Comparison of ENCODE assay signal across 8 cellular contexts in the genomic region with DNA sequence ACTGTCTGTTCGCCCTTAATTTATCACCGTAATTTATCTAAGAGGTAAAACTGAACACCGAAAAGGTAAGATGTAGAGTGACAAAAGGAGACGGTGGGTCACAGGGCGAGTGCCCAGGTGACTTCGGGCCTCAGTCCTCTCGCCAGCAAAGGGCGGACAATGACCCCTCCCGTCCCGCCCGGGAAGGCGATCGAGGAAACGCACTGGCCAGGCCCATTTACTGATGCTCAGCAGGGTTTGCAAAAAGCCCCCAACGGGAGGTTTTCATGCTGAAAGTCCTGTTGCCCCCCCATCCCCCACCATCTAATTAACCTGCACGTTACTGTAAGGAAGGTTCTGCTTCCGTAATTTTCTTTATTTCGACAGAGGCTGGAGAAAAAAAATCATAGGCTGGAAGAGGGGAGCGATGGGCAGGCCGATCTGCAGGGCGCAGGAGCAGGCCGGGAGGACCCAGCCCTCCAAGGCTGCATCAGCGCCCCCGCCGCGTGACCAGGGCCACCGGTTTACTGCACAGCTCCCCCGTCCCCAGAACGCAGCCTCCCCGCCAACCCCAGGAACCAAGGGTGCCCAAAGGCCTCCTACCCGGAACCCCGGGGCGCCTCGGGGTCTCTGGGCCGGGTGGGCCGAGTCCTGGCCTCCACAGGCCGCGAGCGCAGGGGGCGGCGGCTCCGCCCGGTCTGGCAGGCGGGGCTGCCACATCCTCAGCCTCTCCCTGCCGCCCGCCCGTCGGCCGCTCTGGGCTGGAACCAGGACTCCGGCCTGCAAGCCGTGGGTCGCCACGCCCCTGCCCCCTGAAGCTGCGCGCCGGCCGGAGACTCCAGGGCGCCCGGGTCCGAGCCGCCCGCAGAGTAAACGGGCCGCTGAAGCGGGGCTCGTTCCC. TPM values are rescaled to one million over a fixed set of nuclear protein-coding genes. Genes with fewer than 3 reads are reported as not detected.
A peak's percentile ranks its signal among the peaks of the same experiment; 100 is the strongest.
DNase-seq lines count a peak whose midpoint lies in the region; ATAC-seq, FAIRE-seq and TF ChIP-seq lines count a peak whose summit lies in the region.

No MANE protein-coding gene starts in this region.

- ATAC-seq in GM23338, result peak; percentile 60
- ATAC-seq in central memory CD8-positive, alpha-beta T cell (replicated peaks; ENCODE audit: extremely low read depth, poor library complexity, severe bottlenecking), result peak; percentile 38

- no peaks in the 10 kb centered on the region for H3K9me1 ChIP-seq in keratinocyte (ENCODE audit: control insufficient read depth, extremely low read depth, insufficient read depth, low read length)

- H4K20me1 ChIP-seq in GM23338 (replicated peaks; ENCODE audit: insufficient read depth) (peaks cover 21% of the 10 kb centered on the region), keratinocyte (ENCODE audit: control insufficient read depth, extremely low read depth, insufficient read depth, low read length) (peaks cover 10% of the 10 kb centered on the region)

- H3K27me3 Mint-ChIP-seq in GM23338 (ENCODE audit: insufficient read depth, low read depth, poor library complexity), result peaks cover 22% of the 10 kb centered on the region
- peaks cover 10% of the 10 kb centered on the region for H3K27me3 Mint-ChIP-seq in central memory CD8-positive, alpha-beta T cell

- peaks cover 8% of the 10 kb centered on the region; the same call in 1 of the 2 replicates for H3F3A ChIP-seq in GM23338 (replicated peaks; ENCODE audit: low read depth)

- no peak for FAIRE-seq in keratinocyte (lab: Jason Lieb, UNC)

- peaks cover 46% of the 10 kb centered on the region for H3K79me2 ChIP-seq in GM23338 (replicated peaks; ENCODE audit: insufficient read depth)
- peaks cover 54% of the 10 kb centered on the region for H3K79me2 ChIP-seq in keratinocyte (ENCODE audit: control insufficient read depth, insufficient read depth, low read length)

- TF ChIP-seq CTCF in GM23338 (conservative IDR thresholded peaks at IDR 0.05; ENCODE audit: low read depth in 2 of 2) (0 out of 4 replicates have a peak, but pooled peaks of 1 of the 2 experiments have one; percentile 3), keratinocyte (optimal IDR thresholded peaks at IDR 0.05 in 1 of 3, IDR thresholded peaks at IDR 0.05 in 1 of 3, conservative IDR thresholded peaks at IDR 0.05 in 1 of 3; ENCODE audit: extremely low read depth in 1 of 3, insufficient read depth in 2 of 3, low read length in 3 of 3) (peak in 1 of 3 experiments; percentile 36)

- H3K27me3 ChIP-seq in GM23338 (ENCODE audit: insufficient read depth) (0 out of 2 replicates have a peak, but pooled peaks cover 4% of the 10 kb centered on the region), keratinocyte (ENCODE audit: control insufficient read depth, extremely low read depth, insufficient read depth, low read length) (no peaks in the 10 kb centered on the region)

- no peaks in the 10 kb centered on the region for H3K9me3 Mint-ChIP-seq in GM23338
- H3K9me3 Mint-ChIP-seq in central memory CD8-positive, alpha-beta T cell, result no peaks in the 10 kb centered on the region

- peak overlapping the region; percentile 88 for H3K4me3 Mint-ChIP-seq in GM23338
- peak overlapping the region; percentile 80 for H3K4me3 Mint-ChIP-seq in central memory CD8-positive, alpha-beta T cell

- dilution Hi-C loops in keratinocyte (cut with MboI; ENCODE audit: extremely low pct_ligation_motif_present, low sequenced_read_pairs), result no loop called here

- H3K4me3 ChIP-seq in GM23338 (peak overlapping the region; percentile 78), keratinocyte (ENCODE audit: control insufficient read depth in 2 of 3, extremely low read depth in 1 of 3, insufficient read depth in 2 of 3, low read depth in 1 of 3, low read length in 3 of 3) (peak overlapping the region; percentile 76 to 85 (median 78))

- H3K4me1 ChIP-seq in GM23338 (ENCODE audit: insufficient read depth) (peaks cover 41% of the 10 kb centered on the region), keratinocyte (ENCODE audit: control insufficient read depth, extremely low read depth, insufficient read depth, low read length) (peaks cover 31% of the 10 kb centered on the region)

- H3K9me3 ChIP-seq in keratinocyte (ENCODE audit: control insufficient read depth, low read depth, low read length), result no peaks in the 10 kb centered on the region

- H3K9me2 ChIP-seq in GM23338 (ENCODE audit: insufficient read depth), result no peaks in the 10 kb centered on the region

- no peak overlapping the region for H3K27ac ChIP-seq in GM23338 (ENCODE audit: low read depth)
- H3K27ac ChIP-seq in keratinocyte (ENCODE audit: control insufficient read depth, insufficient read depth, low read length), result peak overlapping the region; percentile 76

- H2AFZ ChIP-seq in GM23338 (0 out of 2 replicates have a peak overlapping the region, but pooled peaks have one; percentile 29), keratinocyte (ENCODE audit: control insufficient read depth, low read length) (no peak overlapping the region)

- DNase-seq in EH (ENCODE audit: low read depth) (peak; percentile 74), GM23338 (ENCODE audit: low spot score) (peak; percentile 65), LHCN-M2 (ENCODE audit: low read depth) (peak; percentile 58), keratinocyte (ENCODE audit: low read depth, low spot score) (no peak), smooth muscle cell of the brain vasculature (ENCODE audit: low read depth, low spot score) (peak; percentile 9), GM19240 (ENCODE audit: insufficient read length, low spot score) (no peak)
- peak in 3 of 4 experiments; percentile 11 to 41 (median 16) for DNase-seq in activated CD4-positive, CD25-positive, alpha-beta regulatory T cell (lab: John Stamatoyannopoulos, UW)
- DNase-seq in central memory CD8-positive, alpha-beta T cell (ENCODE audit: low spot score in 2 of 2), result peak; percentile 16 to 18

- H3K27ac Mint-ChIP-seq in GM23338, result no peak overlapping the region
- peak overlapping the region; percentile 57 for H3K27ac Mint-ChIP-seq in central memory CD8-positive, alpha-beta T cell (ENCODE audit: low read depth)

- H3K4me2 ChIP-seq in GM23338 (peak overlapping the region; percentile 72), keratinocyte (ENCODE audit: control insufficient read depth, extremely low read depth, insufficient read depth, low read depth, low read length) (peak overlapping the region; percentile 84)

- H3K9ac ChIP-seq in keratinocyte (ENCODE audit: control insufficient read depth, extremely low read depth, insufficient read depth, low read length), result peak overlapping the region; percentile 81

- no peaks in the 10 kb centered on the region for H3K36me3 Mint-ChIP-seq in GM23338 (ENCODE audit: low read depth)
- peaks cover 13% of the 10 kb centered on the region for H3K36me3 Mint-ChIP-seq in central memory CD8-positive, alpha-beta T cell (ENCODE audit: insufficient read depth)

- H3K36me3 ChIP-seq in GM23338 (ENCODE audit: insufficient read depth) (no peaks in the 10 kb centered on the region; the same call in 1 of the 2 replicates), keratinocyte (ENCODE audit: control insufficient read depth in 2 of 2, extremely low read depth in 1 of 2, insufficient read depth in 2 of 2, low read length in 2 of 2) (peaks cover 0 to 2% of the 10 kb centered on the region in 2 experiments)

- H3K4me1 Mint-ChIP-seq in GM23338, result peaks cover 37% of the 10 kb centered on the region
- peaks cover 5% of the 10 kb centered on the region for H3K4me1 Mint-ChIP-seq in central memory CD8-positive, alpha-beta T cell

RNA-seq across cellular contexts. Expression of gene OAT, which starts 0.6 kb away (rescaled TPM):
- 139 and 158 TPM in 2 replicates for total RNA-seq in GM23338 (2014; rRNA removed; shearing (Covaris generic))
- polyA plus RNA-seq in GM23338 (2016; fragmentation: Nextera tagmentation; extraction: Ambion mirVana), result 131 and 136 TPM in 2 replicates
- total RNA-seq in LHCN-M2 (2014; rRNA removed), result 150 and 157 TPM in 2 replicates
- 74.8 TPM for polyA plus RNA-seq in LHCN-M2 (2012)
- polyA plus RNA-seq in keratinocyte, result 310 to 528 TPM (median 427 TPM) in 3 replicates
- polyA plus RNA-seq in keratinocyte (2011; ENCODE audit: low read depth), result 38.5 TPM
- polyA plus RNA-seq in keratinocyte (2011; cell fraction: cytosol; rRNA removed), result 212 and 359 TPM in 2 replicates
- 329 and 426 TPM in 2 replicates for polyA plus RNA-seq in keratinocyte (2011; cell fraction: nucleus; rRNA removed)
- polyA plus RNA-seq in keratinocyte (2012; ENCODE audit: low replicate concordance), result 96.8 and 332 TPM in 2 replicates
- polyA minus RNA-seq in keratinocyte, result 145 to 269 TPM (median 183 TPM) in 3 replicates
- polyA minus RNA-seq in keratinocyte (2011; cell fraction: cytosol; rRNA and poly(A)+ RNA removed), result 150 TPM
- 149 and 237 TPM in 2 replicates for polyA minus RNA-seq in keratinocyte (2011; cell fraction: nucleus; rRNA and poly(A)+ RNA removed)

RNA-seq across cellular contexts. Expression of gene NKX1-2, which starts 31.7 kb away (rescaled TPM):
- 37.0 and 39.4 TPM in 2 replicates for total RNA-seq in GM23338 (2014; rRNA removed; shearing (Covaris generic))
- 9.4 and 9.8 TPM in 2 replicates for polyA plus RNA-seq in GM23338 (2016; fragmentation: Nextera tagmentation; extraction: Ambion mirVana)
- total RNA-seq in LHCN-M2 (2014; rRNA removed), result not detected in 2 replicates
- not detected for polyA plus RNA-seq in LHCN-M2 (2012)
- 0.89 to 3.6 TPM (median 1.9 TPM) in 3 replicates for polyA plus RNA-seq in keratinocyte
- 3.4 TPM for polyA plus RNA-seq in keratinocyte (2011; ENCODE audit: low read depth)
- 1.4 and 3.2 TPM in 2 replicates for polyA plus RNA-seq in keratinocyte (2011; cell fraction: cytosol; rRNA removed)
- 1.3 and 1.7 TPM in 2 replicates for polyA plus RNA-seq in keratinocyte (2011; cell fraction: nucleus; rRNA removed)
- polyA plus RNA-seq in keratinocyte (2012; ENCODE audit: low replicate concordance), result 1.9 and 3.3 TPM in 2 replicates
- 1.0 to 2.5 TPM (median 1.2 TPM) in 3 replicates for polyA minus RNA-seq in keratinocyte
- polyA minus RNA-seq in keratinocyte (2011; cell fraction: cytosol; rRNA and poly(A)+ RNA removed), result 3.5 TPM
- 1.5 and 1.7 TPM in 2 replicates for polyA minus RNA-seq in keratinocyte (2011; cell fraction: nucleus; rRNA and poly(A)+ RNA removed)

RNA-seq across cellular contexts. Expression of gene LHPP, which starts 43.5 kb away (rescaled TPM):
- 34.1 and 40.2 TPM in 2 replicates for total RNA-seq in GM23338 (2014; rRNA removed; shearing (Covaris generic))
- polyA plus RNA-seq in GM23338 (2016; fragmentation: Nextera tagmentation; extraction: Ambion mirVana), result 25.5 and 27.4 TPM in 2 replicates
- total RNA-seq in LHCN-M2 (2014; rRNA removed), result 11.9 and 13.2 TPM in 2 replicates
- 21.3 TPM for polyA plus RNA-seq in LHCN-M2 (2012)
- 13.1 to 17.7 TPM (median 17.2 TPM) in 3 replicates for polyA plus RNA-seq in keratinocyte
- 8.9 TPM for polyA plus RNA-seq in keratinocyte (2011; ENCODE audit: low read depth)
- 13.2 and 14.6 TPM in 2 replicates for polyA plus RNA-seq in keratinocyte (2011; cell fraction: cytosol; rRNA removed)
- 9.3 and 13.0 TPM in 2 replicates for polyA plus RNA-seq in keratinocyte (2011; cell fraction: nucleus; rRNA removed)
- 22.6 and 25.2 TPM in 2 replicates for polyA plus RNA-seq in keratinocyte (2012; ENCODE audit: low replicate concordance)
- 8.3 to 8.7 TPM (median 8.4 TPM) in 3 replicates for polyA minus RNA-seq in keratinocyte
- 15.3 TPM for polyA minus RNA-seq in keratinocyte (2011; cell fraction: cytosol; rRNA and poly(A)+ RNA removed)
- 3.1 and 4.6 TPM in 2 replicates for polyA minus RNA-seq in keratinocyte (2011; cell fraction: nucleus; rRNA and poly(A)+ RNA removed)

Comparison
In these comparisons a context has a peak if more than half of its experiments do, and no peak if none do; other contexts are left out.
1. DNase-seq: peak in EH (single experiment), GM23338 (single experiment), LHCN-M2 (single experiment), activated CD4-positive, CD25-positive, alpha-beta regulatory T cell (3 of 4), central memory CD8-positive, alpha-beta T cell (2 of 2) and smooth muscle cell of the brain vasculature (single experiment); none in keratinocyte (single experiment) and GM19240 (single experiment).
2. RNA of gene NKX1-2, which starts 31.7 kb away (total RNA-seq): 37.0 to 39.4 TPM in GM23338; not detected in LHCN-M2; every median in the first group is over 10 times any median in the second.